Comparison of ENCODE assay signal across 8 cellular contexts in the genomic region with DNA sequence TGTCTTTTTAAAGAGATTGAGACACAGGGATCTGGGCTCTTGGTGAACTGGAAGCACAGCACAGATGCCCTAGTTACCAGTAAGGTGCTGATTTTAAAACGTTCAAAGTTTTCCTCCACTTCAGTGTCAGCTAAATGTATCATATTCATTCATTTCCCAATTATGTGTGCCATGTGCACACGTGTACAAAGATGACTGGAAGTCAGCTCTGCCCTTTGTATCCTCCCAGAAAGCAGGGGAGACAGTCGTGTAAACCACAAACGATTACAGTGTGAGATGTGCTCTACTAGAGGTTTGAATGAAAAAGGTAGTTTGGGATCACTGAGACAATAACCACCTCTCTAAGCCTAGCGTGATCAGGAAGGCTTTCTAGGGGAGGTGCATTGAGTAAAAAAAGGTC.
DNase-seq lines count a peak whose midpoint lies in the region; ATAC-seq and TF ChIP-seq lines count a peak whose summit lies in the region.

No MANE protein-coding gene starts in this region.

- H3K9ac ChIP-seq in BLaER1 treated with 17β-estradiol and CSF1 and Interleukin-3, amounts not matched to agents 10 nM and 100 nM = peak overlapping the region in 9 of 11 experiments; percentile 63 to 71 (median 67); a peak in 11 of 22 replicates
- H3K9ac ChIP-seq in duodenal mucosa (ENCODE audit: low read depth in 1 of 2, low read length in 2 of 2) = peak overlapping the region; percentile 39 to 63

- H3K9me3 Mint-ChIP-seq in nephron = peaks cover 17% of the 10 kb centered on the region

- H3K4me3 ChIP-seq in BLaER1 treated with 17β-estradiol and CSF1 and Interleukin-3, amounts not matched to agents 10 nM and 100 nM = peak overlapping the region; percentile 52 to 71 (median 61)
- H3K4me3 ChIP-seq in duodenal mucosa (ENCODE audit: low read depth in 1 of 2, low read length in 2 of 2) = peak overlapping the region; percentile 92 to 95

- TF ChIP-seq CTCF in nephron (IDR thresholded peaks at IDR 0.05; ENCODE audit: unreplicated experiment in 3 of 3) = no peak

- intact Hi-C loops in posterior cingulate gyrus (cut with DNase I) = loop anchor here (2.0 kb wide), 1 partner anchor 69 kb away; the partner anchor contains the start of gene ZNF197

- peaks cover 22% of the 10 kb centered on the region for H3K4me1 Mint-ChIP-seq in nephron

- H3K36me3 Mint-ChIP-seq in nephron (ENCODE audit: low read depth) = peaks cover 55% of the 10 kb centered on the region

- peak overlapping the region; percentile 55 to 84 (median 76) for H3K4me2 ChIP-seq in BLaER1 treated with 17β-estradiol and CSF1 and Interleukin-3, amounts not matched to agents 10 nM and 100 nM

- H3K27ac Mint-ChIP-seq in nephron = peak overlapping the region; percentile 71 to 86 (median 74)

- H3K4me1 ChIP-seq in BLaER1 treated with 17β-estradiol and CSF1 and Interleukin-3, amounts not matched to agents 10 nM and 100 nM = peaks cover 2 to 13% (median 9%) of the 10 kb centered on the region in 10 experiments; a peak in 16 of 20 replicates
- H3K4me1 ChIP-seq in duodenal mucosa (ENCODE audit: control insufficient read depth in 1 of 2, insufficient read depth in 2 of 2, low read length in 2 of 2) = peaks cover 6 to 12% of the 10 kb centered on the region in 2 donors

- ATAC-seq in HG02588 (IDR thresholded peaks at IDR 0.05; ENCODE audit: unreplicated experiment) (no peak), HG03280 (IDR thresholded peaks at IDR 0.05; ENCODE audit: unreplicated experiment) (no peak)

- DNase-seq in posterior cingulate gyrus = no peak
- no peak for DNase-seq in ecto neural progenitor cell (ENCODE audit: low spot score)

- peaks cover 20 to 82% (median 53%) of the 10 kb centered on the region in 11 experiments for H3K9me3 ChIP-seq in BLaER1 treated with 17β-estradiol and CSF1 and Interleukin-3, amounts not matched to agents 10 nM and 100 nM (replicated peaks in 1 of 11)
- H3K9me3 ChIP-seq in KOPT-K1 (ENCODE audit: insufficient read depth, low read length, poor library complexity, severe bottlenecking) (peaks cover 17% of the 10 kb centered on the region), duodenal mucosa (ENCODE audit: control insufficient read depth in 1 of 2, low read length in 2 of 2) (no peaks in the 10 kb centered on the region)

- H3K27me3 Mint-ChIP-seq in nephron (ENCODE audit: low read depth) = peaks cover 20% of the 10 kb centered on the region

- H3K36me3 ChIP-seq in BLaER1 treated with 17β-estradiol and CSF1 and Interleukin-3, amounts not matched to agents 10 nM and 100 nM = peaks cover 0 to 7% (median 0%) of the 10 kb centered on the region in 11 experiments; a peak in 1 of 22 replicates
- H3K36me3 ChIP-seq in KOPT-K1 (ENCODE audit: insufficient read depth, low read length) = peaks cover 25% of the 10 kb centered on the region; the same call in 1 of the 2 replicates
- H3K36me3 ChIP-seq in duodenal mucosa (ENCODE audit: control insufficient read depth in 1 of 2, insufficient read depth in 2 of 2, low read length in 2 of 2) = peaks cover 0 to 3% of the 10 kb centered on the region in 2 donors

- H3K4me3 Mint-ChIP-seq in nephron = peak overlapping the region; percentile 86 to 98 (median 96)

- H3K27ac ChIP-seq in BLaER1 treated with 17β-estradiol and CSF1 and Interleukin-3, amounts not matched to agents 10 nM and 100 nM = peak overlapping the region in 5 of 11 experiments; percentile 51 to 69 (median 67); a peak in 5 of 22 replicates
- H3K27ac ChIP-seq in KOPT-K1 (ENCODE audit: low read depth, low read length, poor library complexity, severe bottlenecking) (peak overlapping the region; percentile 71), duodenal mucosa (ENCODE audit: low read depth, low read length) (no peak overlapping the region)

- peaks cover 5 to 18% (median 12%) of the 10 kb centered on the region in 11 experiments; a peak in 17 of 22 replicates for H3K27me3 ChIP-seq in BLaER1 treated with 17β-estradiol and CSF1 and Interleukin-3, amounts not matched to agents 10 nM and 100 nM
- H3K27me3 ChIP-seq in duodenal mucosa (ENCODE audit: control insufficient read depth in 1 of 2, insufficient read depth in 2 of 2, low read length in 2 of 2) = peaks cover 0 to 4% of the 10 kb centered on the region in 2 donors

- no peaks in the 10 kb centered on the region for H4K20me1 ChIP-seq in BLaER1 treated with 17β-estradiol and CSF1 and Interleukin-3, amounts not matched to agents 10 nM and 100 nM
